Comparison of ENCODE assay signal across 13 cellular contexts in the genomic region with DNA sequence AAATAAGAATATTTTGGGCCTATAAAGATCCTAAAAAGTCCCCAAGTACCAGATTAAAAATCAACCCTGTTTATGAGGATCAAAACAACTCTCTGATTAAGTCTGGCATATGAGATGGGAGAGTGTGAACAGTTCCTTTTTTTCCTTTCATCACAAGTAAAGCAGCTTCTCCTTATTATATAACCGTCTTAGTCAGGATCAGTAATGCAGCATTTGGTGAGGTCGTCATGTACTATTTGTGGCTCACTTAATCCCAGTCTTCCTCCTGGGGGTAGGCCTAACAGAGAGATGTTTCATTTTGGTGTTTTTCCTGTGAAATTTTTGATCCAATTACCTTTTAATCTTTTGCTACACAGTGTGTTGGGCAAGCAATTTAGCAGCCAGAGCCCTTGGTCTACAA.
DNase-seq lines count a peak whose midpoint lies in the region; ATAC-seq and TF ChIP-seq lines count a peak whose summit lies in the region.
"Had no signal": no experiment of that assay in that cellular context is flagged by ENCODE, and none has a peak within 500 bp of the region (broad histone marks: within the 10 kb centered on the region; RNA-seq: fewer than 3 reads in every experiment).

No MANE protein-coding gene starts in this region.

- DNase-seq in Ammon's horn (ENCODE audit: low spot score), result peak; percentile 56
- peak; percentile 26 to 63 for DNase-seq in SJCRH30
- peak; percentile 21 for DNase-seq in fibroblast of pulmonary artery (ENCODE audit: low read depth)
- no peak for DNase-seq in activated effector memory CD4-positive, alpha-beta T cell treated with Interleukin-2 at 50 U/mL for 16 hours
- no peak for DNase-seq in UCSD-AML1 (lab: John Stamatoyannopoulos, UW; ENCODE audit: unreplicated experiment)
- DNase-seq: activated CD8-positive, alpha-beta memory T cell treated with anti-CD3 and anti-CD28 coated beads, Interleukin-2, amount 50 U/mL, for 48 hours; NCI-H146; T-helper 9 cell had no signal

- TF ChIP-seq CTCF in fibroblast of pulmonary artery (IDR thresholded peaks at IDR 0.05; ENCODE audit: low read length, missing control alignments), result no peak
- TF ChIP-seq CTCF in parathyroid adenoma (IDR thresholded peaks at IDR 0.05), result no peak

- H3K36me3 ChIP-seq in SJCRH30 (no peaks in the 10 kb centered on the region), parathyroid adenoma (ENCODE audit: control insufficient read depth, insufficient read depth, low read length) (no peaks in the 10 kb centered on the region)

- H3K27me3 ChIP-seq in SJCRH30 (no peaks in the 10 kb centered on the region), parathyroid adenoma (ENCODE audit: control insufficient read depth, insufficient read depth, low read length) (no peaks in the 10 kb centered on the region)

- ATAC-seq in HG02884 (IDR thresholded peaks at IDR 0.05; ENCODE audit: unreplicated experiment) (no peak), GM21447 (IDR thresholded peaks at IDR 0.05; ENCODE audit: unreplicated experiment) (no peak)
- ATAC-seq: GM23338 had no signal

- H3K9ac ChIP-seq in parathyroid adenoma, result no peak overlapping the region

- H3K27ac ChIP-seq in SJCRH30 (peak overlapping the region; percentile 30), parathyroid adenoma (peak overlapping the region; percentile 58)
- H3K27ac ChIP-seq: C4-2B had no signal

- H3K4me2 ChIP-seq in parathyroid adenoma (ENCODE audit: low read length), result no peak overlapping the region
- H3K4me2 ChIP-seq: GM23338 had no signal

- H3K79me2 ChIP-seq in parathyroid adenoma, result no peaks in the 10 kb centered on the region

- H3K9me3 ChIP-seq in SJCRH30 (replicated peaks), result no peaks in the 10 kb centered on the region
- no peaks in the 10 kb centered on the region for H3K9me3 ChIP-seq in parathyroid adenoma (ENCODE audit: control insufficient read depth, low read length)

- H3K4me1 ChIP-seq in SJCRH30 (peaks cover 15% of the 10 kb centered on the region), parathyroid adenoma (peaks cover 24% of the 10 kb centered on the region)

- H3K4me3 ChIP-seq in SJCRH30, result no peak overlapping the region
- H3K4me3 ChIP-seq in fibroblast of pulmonary artery (replicated peaks; ENCODE audit: low read depth, low read length), result no peak overlapping the region
- H3K4me3 ChIP-seq in parathyroid adenoma (ENCODE audit: low read depth, low read length), result no peak overlapping the region
- H3K4me3 ChIP-seq: GM23338 had no signal

- H2AFZ ChIP-seq in parathyroid adenoma, result peak overlapping the region; percentile 79
- H2AFZ ChIP-seq: GM23338 had no signal

Comparison
In these comparisons a context has a peak if more than half of its experiments do, and no peak if none do; other contexts are left out.
1. DNase-seq: peak in Ammon's horn (single experiment), SJCRH30 (2 of 2) and fibroblast of pulmonary artery (single experiment); none in activated effector memory CD4-positive, alpha-beta T cell treated with Interleukin-2 at 50 U/mL for 16 hours (single experiment) and UCSD-AML1 (single experiment).